ENCODE assay signal across 12 cellular contexts in the genomic region with DNA sequence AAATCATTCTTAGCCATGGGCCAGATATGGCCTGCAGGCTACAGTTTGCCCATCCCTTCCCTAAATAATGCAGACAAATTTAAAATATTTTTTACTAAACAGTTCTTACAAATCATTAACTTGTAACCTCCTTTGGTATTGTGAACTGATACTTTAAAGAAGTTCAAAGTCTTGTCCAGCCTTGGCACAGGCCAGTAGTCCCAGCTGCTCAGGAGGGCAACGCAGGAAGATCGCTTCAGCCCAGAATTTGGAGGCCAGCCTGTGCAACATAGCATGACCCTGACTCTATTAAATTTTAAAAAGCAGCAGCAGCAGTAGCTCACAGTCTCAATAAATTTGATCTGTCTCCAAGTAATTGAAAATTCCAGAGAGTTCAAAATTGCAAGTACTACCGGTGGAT.
"Had no signal": no experiment of that assay in that cellular context is flagged by ENCODE, and none has a peak within 500 bp of the region (broad histone marks: within the 10 kb centered on the region; RNA-seq: fewer than 3 reads in every experiment).

No MANE protein-coding gene starts in this region.

- H3K36me3 Mint-ChIP-seq: activated CD8-positive, alpha-beta memory T cell treated with anti-CD3 and anti-CD28 coated beads, Interleukin-2, amount 10 ng/mL, durations not matched to agents 7 days and 5 days; activated naive CD8-positive, alpha-beta T cell had no signal

- H3K4me3 ChIP-seq: breast epithelium had no signal

- H3K9me3 ChIP-seq: breast epithelium had no signal

- H3K9me3 Mint-ChIP-seq: activated T-cell treated with anti-CD3 and anti-CD28 coated beads, Interleukin-2, amount 50 U/mL, for 24 hours; T-helper 2 cell treated with Interferon-gamma antibody and Interleukin-4, amounts not matched to agents 5 μg/mL and 100 μg/mL, for 36 hours had no signal

- H3K4me3 Mint-ChIP-seq: activated CD8-positive, alpha-beta memory T cell treated with anti-CD3 and anti-CD28 coated beads, Interleukin-2, amount 10 ng/mL, durations not matched to agents 7 days and 5 days; activated naive CD8-positive, alpha-beta T cell; activated T-cell treated with anti-CD3 and anti-CD28 coated beads, Interleukin-2, amount 50 U/mL, for 24 hours; T-helper 2 cell treated with Interferon-gamma antibody and Interleukin-4, amounts not matched to agents 5 μg/mL and 100 μg/mL, for 36 hours had no signal

- H3K27ac ChIP-seq: breast epithelium had no signal

- H3K27ac Mint-ChIP-seq: activated CD8-positive, alpha-beta memory T cell treated with anti-CD3 and anti-CD28 coated beads, Interleukin-2, amount 10 ng/mL, durations not matched to agents 7 days and 5 days; activated naive CD8-positive, alpha-beta T cell; activated T-cell treated with anti-CD3 and anti-CD28 coated beads, Interleukin-2, amount 50 U/mL, for 24 hours; progenitor cell of endocrine pancreas; T-helper 2 cell treated with Interferon-gamma antibody and Interleukin-4, amounts not matched to agents 5 μg/mL and 100 μg/mL, for 36 hours had no signal

- H3K27me3 ChIP-seq: breast epithelium, dorsolateral prefrontal cortex had no signal

- H3K36me3 ChIP-seq: breast epithelium had no signal

- DNase-seq: activated CD4-positive, alpha-beta T cell treated with anti-CD3 and anti-CD28 coated beads, Interleukin-2, amount 50 U/mL, for 48 hours; activated CD8-positive, alpha-beta memory T cell treated with anti-CD3 and anti-CD28 coated beads, Interleukin-2, amount 10 ng/mL, durations not matched to agents 7 days and 5 days; activated effector memory CD4-positive, alpha-beta T cell treated with anti-CD3 and anti-CD28 coated beads, Interleukin-2, amount 50 U/mL, for 16 hours; activated T-cell treated with anti-CD3 and anti-CD28 coated beads, Interleukin-2, amount 50 U/mL, for 24 hours; dorsolateral prefrontal cortex; left ventricle myocardium superior; mesendoderm; stimulated activated naive CD4-positive, alpha-beta T cell treated with Interleukin-2 at 50 U/mL for 16 hours had no signal
